In the genomic region with DNA sequence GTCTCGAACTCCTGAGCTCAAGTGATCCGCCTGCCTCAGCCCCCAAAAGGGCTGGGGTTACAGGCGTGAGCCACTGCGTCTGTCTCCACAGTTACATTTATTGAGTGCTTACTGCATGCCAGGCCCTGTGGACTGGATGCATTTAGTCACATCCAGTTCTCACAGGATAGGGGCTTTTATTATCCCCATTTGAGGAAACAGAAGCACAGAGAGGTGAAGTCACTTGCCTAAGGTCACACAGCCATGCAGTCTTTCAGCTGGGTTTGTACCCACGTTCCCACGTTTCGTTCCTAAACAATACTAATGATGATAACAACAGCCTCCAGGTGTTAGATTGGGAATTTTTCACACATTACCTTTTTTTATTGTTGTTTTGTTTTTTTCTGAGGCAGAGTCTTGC, we compare ENCODE assay signal across 1 cellular context.
TF ChIP-seq lines count a peak whose summit lies in the region.

No MANE protein-coding gene starts in this region.

TF ChIP-seq in WTC11, 78 proteins besides CTCF, POLR2A, EP300 and RAD21 (continued from another document):
- TF ChIP-seq, protein P1, sequence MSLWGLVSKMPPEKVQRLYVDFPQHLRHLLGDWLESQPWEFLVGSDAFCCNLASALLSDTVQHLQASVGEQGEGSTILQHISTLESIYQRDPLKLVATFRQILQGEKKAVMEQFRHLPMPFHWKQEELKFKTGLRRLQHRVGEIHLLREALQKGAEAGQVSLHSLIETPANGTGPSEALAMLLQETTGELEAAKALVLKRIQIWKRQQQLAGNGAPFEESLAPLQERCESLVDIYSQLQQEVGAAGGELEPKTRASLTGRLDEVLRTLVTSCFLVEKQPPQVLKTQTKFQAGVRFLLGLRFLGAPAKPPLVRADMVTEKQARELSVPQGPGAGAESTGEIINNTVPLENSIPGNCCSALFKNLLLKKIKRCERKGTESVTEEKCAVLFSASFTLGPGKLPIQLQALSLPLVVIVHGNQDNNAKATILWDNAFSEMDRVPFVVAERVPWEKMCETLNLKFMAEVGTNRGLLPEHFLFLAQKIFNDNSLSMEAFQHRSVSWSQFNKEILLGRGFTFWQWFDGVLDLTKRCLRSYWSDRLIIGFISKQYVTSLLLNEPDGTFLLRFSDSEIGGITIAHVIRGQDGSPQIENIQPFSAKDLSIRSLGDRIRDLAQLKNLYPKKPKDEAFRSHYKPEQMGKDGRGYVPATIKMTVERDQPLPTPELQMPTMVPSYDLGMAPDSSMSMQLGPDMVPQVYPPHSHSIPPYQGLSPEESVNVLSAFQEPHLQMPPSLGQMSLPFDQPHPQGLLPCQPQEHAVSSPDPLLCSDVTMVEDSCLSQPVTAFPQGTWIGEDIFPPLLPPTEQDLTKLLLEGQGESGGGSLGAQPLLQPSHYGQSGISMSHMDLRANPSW (CRISPR knock-in tag; conservative IDR thresholded peaks at IDR 0.05; ENCODE audit: low read depth): no peak
- TF ChIP-seq FOXP1 (CRISPR knock-in tag; IDR thresholded peaks at IDR 0.05; ENCODE audit: borderline replicate concordance): no peak
- no peak for TF ChIP-seq PRRX2 (CRISPR knock-in tag; IDR thresholded peaks at IDR 0.05)
- TF ChIP-seq, protein P2, sequence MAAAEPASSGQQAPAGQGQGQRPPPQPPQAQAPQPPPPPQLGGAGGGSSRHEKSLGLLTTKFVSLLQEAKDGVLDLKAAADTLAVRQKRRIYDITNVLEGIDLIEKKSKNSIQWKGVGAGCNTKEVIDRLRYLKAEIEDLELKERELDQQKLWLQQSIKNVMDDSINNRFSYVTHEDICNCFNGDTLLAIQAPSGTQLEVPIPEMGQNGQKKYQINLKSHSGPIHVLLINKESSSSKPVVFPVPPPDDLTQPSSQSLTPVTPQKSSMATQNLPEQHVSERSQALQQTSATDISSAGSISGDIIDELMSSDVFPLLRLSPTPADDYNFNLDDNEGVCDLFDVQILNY (CRISPR knock-in tag; IDR thresholded peaks at IDR 0.05): no peak
- TF ChIP-seq, protein P3, sequence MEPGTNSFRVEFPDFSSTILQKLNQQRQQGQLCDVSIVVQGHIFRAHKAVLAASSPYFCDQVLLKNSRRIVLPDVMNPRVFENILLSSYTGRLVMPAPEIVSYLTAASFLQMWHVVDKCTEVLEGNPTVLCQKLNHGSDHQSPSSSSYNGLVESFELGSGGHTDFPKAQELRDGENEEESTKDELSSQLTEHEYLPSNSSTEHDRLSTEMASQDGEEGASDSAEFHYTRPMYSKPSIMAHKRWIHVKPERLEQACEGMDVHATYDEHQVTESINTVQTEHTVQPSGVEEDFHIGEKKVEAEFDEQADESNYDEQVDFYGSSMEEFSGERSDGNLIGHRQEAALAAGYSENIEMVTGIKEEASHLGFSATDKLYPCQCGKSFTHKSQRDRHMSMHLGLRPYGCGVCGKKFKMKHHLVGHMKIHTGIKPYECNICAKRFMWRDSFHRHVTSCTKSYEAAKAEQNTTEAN (CRISPR knock-in tag; IDR thresholded peaks at IDR 0.05): no peak
- no peak for TF ChIP-seq TP53 (CRISPR knock-in tag; IDR thresholded peaks at IDR 0.05)
- TF ChIP-seq, protein P4, sequence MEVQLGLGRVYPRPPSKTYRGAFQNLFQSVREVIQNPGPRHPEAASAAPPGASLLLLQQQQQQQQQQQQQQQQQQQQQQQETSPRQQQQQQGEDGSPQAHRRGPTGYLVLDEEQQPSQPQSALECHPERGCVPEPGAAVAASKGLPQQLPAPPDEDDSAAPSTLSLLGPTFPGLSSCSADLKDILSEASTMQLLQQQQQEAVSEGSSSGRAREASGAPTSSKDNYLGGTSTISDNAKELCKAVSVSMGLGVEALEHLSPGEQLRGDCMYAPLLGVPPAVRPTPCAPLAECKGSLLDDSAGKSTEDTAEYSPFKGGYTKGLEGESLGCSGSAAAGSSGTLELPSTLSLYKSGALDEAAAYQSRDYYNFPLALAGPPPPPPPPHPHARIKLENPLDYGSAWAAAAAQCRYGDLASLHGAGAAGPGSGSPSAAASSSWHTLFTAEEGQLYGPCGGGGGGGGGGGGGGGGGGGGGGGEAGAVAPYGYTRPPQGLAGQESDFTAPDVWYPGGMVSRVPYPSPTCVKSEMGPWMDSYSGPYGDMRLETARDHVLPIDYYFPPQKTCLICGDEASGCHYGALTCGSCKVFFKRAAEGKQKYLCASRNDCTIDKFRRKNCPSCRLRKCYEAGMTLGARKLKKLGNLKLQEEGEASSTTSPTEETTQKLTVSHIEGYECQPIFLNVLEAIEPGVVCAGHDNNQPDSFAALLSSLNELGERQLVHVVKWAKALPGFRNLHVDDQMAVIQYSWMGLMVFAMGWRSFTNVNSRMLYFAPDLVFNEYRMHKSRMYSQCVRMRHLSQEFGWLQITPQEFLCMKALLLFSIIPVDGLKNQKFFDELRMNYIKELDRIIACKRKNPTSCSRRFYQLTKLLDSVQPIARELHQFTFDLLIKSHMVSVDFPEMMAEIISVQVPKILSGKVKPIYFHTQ (CRISPR knock-in tag; IDR thresholded peaks at IDR 0.05): no peak
- no peak for TF ChIP-seq JUN (CRISPR knock-in tag; IDR thresholded peaks at IDR 0.05)
- no peak for TF ChIP-seq RELA (CRISPR knock-in tag; IDR thresholded peaks at IDR 0.05; ENCODE audit: borderline replicate concordance)
- no peak for TF ChIP-seq ATF1 (CRISPR knock-in tag; IDR thresholded peaks at IDR 0.05)
- no peak for TF ChIP-seq FOXK1 (CRISPR knock-in tag; IDR thresholded peaks at IDR 0.05)
- TF ChIP-seq ZNF423 (CRISPR knock-in tag; IDR thresholded peaks at IDR 0.05): no peak
